7 cellular contexts compared by ENCODE assay signal in the genomic region with DNA sequence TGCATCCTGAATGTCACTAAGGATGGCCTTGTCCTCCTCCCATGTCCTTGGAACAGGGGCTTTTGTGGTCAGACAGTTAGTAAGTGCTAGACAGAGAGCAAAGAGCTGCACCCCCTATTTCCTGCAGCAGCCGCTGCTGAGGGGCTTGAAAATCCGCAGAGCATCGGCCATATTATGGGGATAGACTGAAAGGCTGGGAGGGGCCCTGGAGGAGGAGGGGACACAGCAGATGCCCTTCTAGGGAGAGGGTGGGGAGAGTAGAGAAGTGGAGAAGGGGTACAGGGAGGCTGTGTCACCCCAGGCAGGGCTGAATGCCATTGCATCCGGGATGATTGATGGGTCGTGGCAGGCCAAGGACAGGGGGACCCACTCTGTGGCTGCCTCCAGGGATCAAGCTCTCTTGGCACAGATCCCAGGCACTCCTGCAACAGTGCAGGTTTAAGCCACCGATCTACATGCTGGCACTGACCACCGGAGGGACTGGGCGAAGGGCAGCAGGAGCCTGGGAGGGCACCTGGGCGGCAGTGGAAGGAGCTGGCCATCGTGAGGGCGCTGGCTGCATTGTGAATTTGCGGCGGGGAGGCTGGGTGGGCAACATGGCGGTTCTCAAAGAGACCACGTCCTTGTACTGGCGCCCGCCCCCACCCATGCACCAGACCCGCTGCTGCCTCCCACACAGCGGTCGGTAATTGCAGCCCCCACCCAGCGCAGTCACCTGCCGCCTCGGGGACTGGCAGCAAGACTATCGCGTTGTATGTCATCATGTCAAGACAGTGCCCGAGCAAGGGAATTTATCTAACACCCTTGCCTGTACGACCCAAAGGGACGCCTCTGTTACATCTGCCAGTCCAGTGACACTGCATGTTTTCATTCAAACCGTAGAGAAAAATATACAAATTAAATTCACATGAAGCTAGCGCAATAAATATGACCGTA. TPM values are rescaled to one million over a fixed set of nuclear protein-coding genes. Genes with fewer than 3 reads are reported as not detected.
DNase-seq lines count a peak whose midpoint lies in the region; ATAC-seq and TF ChIP-seq lines count a peak whose summit lies in the region.
"Not testable (repeated sequence)": the region's sequence is repeated elsewhere in the genome, so short reads cannot be mapped to it uniquely, and the experiment has no call there.

No MANE protein-coding gene starts in this region.

- H3K27ac Mint-ChIP-seq in activated naive CD4-positive, alpha-beta T cell treated with anti-CD3 and anti-CD28 coated beads, Interleukin-2, amount 50 U/mL, for 72 hours = peak overlapping the region; percentile 71 to 75

- not testable (repeated sequence) for H4K20me1 ChIP-seq in SU-DHL-6 (ENCODE audit: low read depth, low read length)

- in situ Hi-C loops in GM13976 (cut with MboI; ENCODE audit: low sequenced_read_pairs, unreplicated experiment) = not testable (repeated sequence)

- H3K79me2 ChIP-seq in SU-DHL-6 (ENCODE audit: insufficient read depth, low read length) = not testable (repeated sequence)

- H3K4me1 ChIP-seq in liver (ENCODE audit: control insufficient read depth in 4 of 4, insufficient read depth in 4 of 4, low read length in 3 of 4) = peaks cover 0 to 22% (median 11%) of the 10 kb centered on the region in 4 donors

- peak overlapping the region; percentile 97 for H2AFZ ChIP-seq in SU-DHL-6 (ENCODE audit: low read depth, low read length, severe bottlenecking)

- not testable (repeated sequence) for TF ChIP-seq POLR2A in erythroblast (IDR thresholded peaks at IDR 0.05; ENCODE audit: low read length)

- not testable (repeated sequence) for H3K36me3 ChIP-seq in MG63; SU-DHL-6 (ENCODE audit: low read length)
- H3K36me3 ChIP-seq in liver (ENCODE audit: control insufficient read depth in 4 of 4, insufficient read depth in 3 of 4, low read depth in 1 of 4, low read length in 3 of 4) = peaks cover 0 to 16% (median 2%) of the 10 kb centered on the region in 4 donors

- peak; percentile 53 for DNase-seq in GM13976 (ENCODE audit: low spot score)
- not testable (repeated sequence) for DNase-seq in MG63; sciatic nerve (ENCODE audit: low spot score)
- DNase-seq in activated naive CD4-positive, alpha-beta T cell treated with anti-CD3 and anti-CD28 coated beads, Interleukin-2, amount 50 U/mL, for 72 hours (ENCODE audit: low spot score in 2 of 2) = peak in 1 of 2 donors; percentile 10
- DNase-seq in erythroblast (lab: John Stamatoyannopoulos, UW) = peak; percentile 78 to 86

- H3K9me3 Mint-ChIP-seq in activated naive CD4-positive, alpha-beta T cell treated with anti-CD3 and anti-CD28 coated beads, Interleukin-2, amount 50 U/mL, for 72 hours = not testable (repeated sequence)

- WGBS in liver = 12% methylated on average over 28 of the region's 31 CpGs

- not testable (repeated sequence) for TF ChIP-seq CTCF in GM13976 (IDR thresholded peaks at IDR 0.05; ENCODE audit: borderline replicate concordance, control extremely low read depth, extremely low read depth, insufficient read depth, missing control alignments); SU-DHL-6 (IDR thresholded peaks at IDR 0.05; ENCODE audit: insufficient read depth, low read length, poor library complexity, severe bottlenecking); liver (IDR thresholded peaks at IDR 0.05; ENCODE audit: low read depth, low read length, missing input control)

- H3K9ac ChIP-seq in SU-DHL-6 (ENCODE audit: low read length) (peak overlapping the region; percentile 75), liver (ENCODE audit: low read depth in 1 of 2, low read length in 2 of 2) (peak overlapping the region; percentile 15 to 64)

- not testable (repeated sequence) for TF ChIP-seq RAD21 in liver (IDR thresholded peaks at IDR 0.05)

- H3K9me2 ChIP-seq in SU-DHL-6 (replicated peaks; ENCODE audit: insufficient read depth, low read length) = not testable (repeated sequence)

- H3K27me3 ChIP-seq in MG63; SU-DHL-6 (ENCODE audit: low read length); liver (ENCODE audit: control insufficient read depth in 4 of 4, insufficient read depth in 4 of 4, low read length in 3 of 4): not testable (repeated sequence)

- peak overlapping the region; percentile 55 for H3K4me3 ChIP-seq in MG63
- H3K4me3 ChIP-seq in SU-DHL-6 (ENCODE audit: insufficient read depth, low read length, poor library complexity, severe bottlenecking) = peak overlapping the region; percentile 91
- H3K4me3 ChIP-seq in liver (ENCODE audit: low read depth in 1 of 3, low read length in 3 of 3) = peak overlapping the region; percentile 52 to 100 (median 95)

- H3F3A ChIP-seq in SU-DHL-6 (ENCODE audit: insufficient read depth) = peaks cover 29% of the 10 kb centered on the region

- peak; percentile 7 to 21 for ATAC-seq in activated naive CD4-positive, alpha-beta T cell treated with anti-CD3 and anti-CD28 coated beads, Interleukin-2, amount 50 U/mL, for 72 hours
- peak; percentile 24 for ATAC-seq in sciatic nerve

- H3K9me3 ChIP-seq in MG63; SU-DHL-6 (ENCODE audit: insufficient read depth, low read length); liver (ENCODE audit: control insufficient read depth in 4 of 4, low read length in 3 of 4): not testable (repeated sequence)

- intact Hi-C loops in sciatic nerve (cut with DNase I) = not testable (repeated sequence)

- H3K36me3 Mint-ChIP-seq in activated naive CD4-positive, alpha-beta T cell treated with anti-CD3 and anti-CD28 coated beads, Interleukin-2, amount 50 U/mL, for 72 hours = not testable (repeated sequence)

- peak overlapping the region; percentile 88 for H3K4me2 ChIP-seq in SU-DHL-6 (ENCODE audit: low read depth, low read length, poor library complexity, severe bottlenecking)

- not testable (repeated sequence) for H3K27ac ChIP-seq in SU-DHL-6 (ENCODE audit: low read depth, low read length)
- H3K27ac ChIP-seq in liver (ENCODE audit: low read depth in 1 of 2, low read length in 2 of 2) = peak overlapping the region; percentile 64 to 82

RNA-seq across cellular contexts. Expression of gene TUBB2A, which starts 0.9 kb away (rescaled TPM):
- 73.2 and 92.0 TPM in 2 replicates for total RNA-seq in MG63 (2014; rRNA removed; shearing (Covaris generic); ENCODE audit: low replicate concordance)
- total RNA-seq in activated naive CD4-positive, alpha-beta T cell treated with anti-CD3 and anti-CD28 coated beads, Interleukin-2, amount 50 U/mL, for 72 hours = 1 to 10 TPM; 1.8 to 3.8 TPM
- 10 to 100 TPM; 89.8 to 94.8 TPM for total RNA-seq in liver
- 10 to 100 TPM; 53.5 to 86.3 TPM for polyA plus RNA-seq in liver
- 53.1 TPM for total RNA-seq in sciatic nerve

RNA-seq across cellular contexts. Expression of gene BPHL, which starts 37.9 kb away (rescaled TPM):
- total RNA-seq in MG63 (2014; rRNA removed; shearing (Covaris generic); ENCODE audit: low replicate concordance) = 5.8 and 9.6 TPM in 2 replicates
- 10 to 100 TPM in 1 of 2 donors, 1 to 10 TPM in 1; 6.8 to 15.3 TPM for total RNA-seq in activated naive CD4-positive, alpha-beta T cell treated with anti-CD3 and anti-CD28 coated beads, Interleukin-2, amount 50 U/mL, for 72 hours
- total RNA-seq in liver = 10 to 100 TPM; 16.0 to 33.4 TPM
- polyA plus RNA-seq in liver = 10 to 100 TPM; 29.6 to 90.8 TPM
- total RNA-seq in sciatic nerve = 15.7 TPM

Comparison
In these comparisons a context has a peak if more than half of its experiments do, and no peak if none do; other contexts are left out.
1. RNA of gene TUBB2A, which starts 0.9 kb away (total RNA-seq): 89.8 to 94.8 TPM in liver, 73.2 to 92.0 TPM in MG63 and 53.1 TPM in sciatic nerve (single experiment); 1.8 to 3.8 TPM in activated naive CD4-positive, alpha-beta T cell treated with anti-CD3 and anti-CD28 coated beads, Interleukin-2, amount 50 U/mL, for 72 hours; every median in the first group is over 10 times any median in the second.
2. Peak in every context shown above with its lines, with median percentiles within 50 percentile points of each other: H3K4me3 ChIP-seq.